In genomic region chr2:128241896-128242295, GRCh38 we compare ENCODE assay signal across 26 cellular contexts.
"Had no signal": no experiment of that assay in that cellular context is flagged by ENCODE, and none has a peak within 500 bp of the region (broad histone marks: within the 10 kb centered on the region; RNA-seq: fewer than 3 reads in every experiment).

No MANE protein-coding gene starts in this region.

- H3K27me3 ChIP-seq: brain microvascular endothelial cell had no signal

- H3K36me3 Mint-ChIP-seq: activated naive CD8-positive, alpha-beta T cell had no signal

- H3K4me1 Mint-ChIP-seq: activated CD4-positive, alpha-beta memory T cell treated with anti-CD3 and anti-CD28 coated beads, Interleukin-2, amount 10 ng/mL, durations not matched to agents 7 days and 5 days had no signal

- H3K27ac Mint-ChIP-seq: activated CD4-positive, alpha-beta memory T cell treated with anti-CD3 and anti-CD28 coated beads, Interleukin-2, amount 10 ng/mL, durations not matched to agents 7 days and 5 days; activated CD4-positive, alpha-beta T cell treated with anti-CD3 and anti-CD28 coated beads, Interleukin-2, amount 10 ng/mL, durations not matched to agents 7 days and 5 days; activated naive CD8-positive, alpha-beta T cell; activated T-helper 17 cell treated with anti-CD3 and anti-CD28 coated beads, Interleukin-2, amount 50 U/mL, for 72 hours; T-helper 17 cell; T-helper 2 cell treated with Interferon-gamma antibody and Interleukin-4, amounts not matched to agents 5 μg/mL and 100 μg/mL, for 36 hours had no signal

- FAIRE-seq: astrocyte, bronchial epithelial cell, colon, frontal cortex had no signal

- H3K4me3 Mint-ChIP-seq: activated CD4-positive, alpha-beta memory T cell treated with anti-CD3 and anti-CD28 coated beads, Interleukin-2, amount 10 ng/mL, durations not matched to agents 7 days and 5 days; activated CD4-positive, alpha-beta T cell treated with anti-CD3 and anti-CD28 coated beads, Interleukin-2, amount 10 ng/mL, durations not matched to agents 7 days and 5 days; activated naive CD8-positive, alpha-beta T cell; activated T-cell treated with anti-CD3 and anti-CD28 coated beads, Interleukin-2, amount 50 U/mL, for 4 hours; activated T-helper 17 cell treated with anti-CD3 and anti-CD28 coated beads, Interleukin-2, amount 50 U/mL, for 72 hours; T-helper 17 cell; T-helper 2 cell treated with Interferon-gamma antibody and Interleukin-4, amounts not matched to agents 5 μg/mL and 100 μg/mL, for 36 hours had no signal

- H3K27me3 Mint-ChIP-seq: activated naive CD8-positive, alpha-beta T cell had no signal

- H3K27ac ChIP-seq: brain microvascular endothelial cell had no signal

- ATAC-seq: activated T-cell treated with anti-CD3 and anti-CD28 coated beads, Interleukin-2, amount 50 U/mL, for 4 hours; activated T-helper 17 cell treated with anti-CD3 and anti-CD28 coated beads, Interleukin-2, amount 50 U/mL, for 72 hours; esophagus mucosa; T-helper 17 cell had no signal

- DNase-seq: activated CD4-positive, alpha-beta memory T cell treated with anti-CD3 and anti-CD28 coated beads, Interleukin-2, amount 10 ng/mL, durations not matched to agents 7 days and 5 days; activated CD4-positive, alpha-beta T cell treated with anti-CD3 and anti-CD28 coated beads for 1 hour; activated CD4-positive, alpha-beta T cell treated with anti-CD3 and anti-CD28 coated beads for 4 hours; activated CD4-positive, alpha-beta T cell treated with anti-CD3 and anti-CD28 coated beads, Interleukin-2, amount 10 ng/mL, durations not matched to agents 7 days and 5 days; activated CD4-positive, alpha-beta T cell treated with anti-CD3 and anti-CD28 coated beads, Interleukin-2, amount 50 U/mL, for 4 hours; activated effector memory CD4-positive, alpha-beta T cell treated with Interleukin-2 at 50 U/mL for 16 hours; activated gamma-delta T cell treated with Interleukin-2 at 50 U/mL for 16 hours; activated naive CD4-positive, alpha-beta T cell treated with anti-CD3 and anti-CD28 coated beads, Interleukin-2, amount 50 U/mL, for 16 hours; activated naive CD4-positive, alpha-beta T cell treated with Interleukin-2 at 50 U/mL for 16 hours; activated T-cell treated with anti-CD3 and anti-CD28 coated beads, Interleukin-2, amount 50 U/mL, for 4 hours; amniotic stem cell; anterior cingulate cortex; brain microvascular endothelial cell; effector CD8-positive, alpha-beta T cell; foreskin fibroblast; T-helper 1 cell; T-helper 17 cell; T1000 had no signal

- H3K36me3 ChIP-seq: brain microvascular endothelial cell had no signal

- H3K9me3 Mint-ChIP-seq: activated CD4-positive, alpha-beta memory T cell treated with anti-CD3 and anti-CD28 coated beads, Interleukin-2, amount 10 ng/mL, durations not matched to agents 7 days and 5 days; activated CD4-positive, alpha-beta T cell treated with anti-CD3 and anti-CD28 coated beads, Interleukin-2, amount 10 ng/mL, durations not matched to agents 7 days and 5 days; activated T-cell treated with anti-CD3 and anti-CD28 coated beads, Interleukin-2, amount 50 U/mL, for 4 hours; activated T-helper 17 cell treated with anti-CD3 and anti-CD28 coated beads, Interleukin-2, amount 50 U/mL, for 72 hours; T-helper 2 cell treated with Interferon-gamma antibody and Interleukin-4, amounts not matched to agents 5 μg/mL and 100 μg/mL, for 36 hours had no signal
